7 cellular contexts compared by ENCODE assay signal in genomic region chr7:26198133-26198780, GRCh38. TPM values are rescaled to one million over a fixed set of nuclear protein-coding genes. Genes with fewer than 3 reads are reported as not detected.
A peak's percentile ranks its signal among the peaks of the same experiment; 100 is the strongest.
DNase-seq lines count a peak whose midpoint lies in the region; ATAC-seq and FAIRE-seq lines count a peak whose summit lies in the region.

No MANE protein-coding gene starts in this region.

- no peak for ATAC-seq in activated naive CD8-positive, alpha-beta T cell treated with anti-CD3 and anti-CD28 coated beads, Interleukin-2, amount 50 U/mL, for 24 hours
- no peak for ATAC-seq in HG02852 (IDR thresholded peaks at IDR 0.05; ENCODE audit: unreplicated experiment)

- peak overlapping the region; percentile 100 for H3K27ac ChIP-seq in subcutaneous abdominal adipose tissue (ENCODE audit: low read depth, low read length)

- H3K36me3 Mint-ChIP-seq in activated naive CD8-positive, alpha-beta T cell treated with anti-CD3 and anti-CD28 coated beads, Interleukin-2, amount 50 U/mL, for 24 hours (ENCODE audit: low read depth), result peaks cover 81% of the 10 kb centered on the region

- peak; percentile 74 for FAIRE-seq in islet of Langerhans (lab: Jason Lieb, UNC)

- H3K27ac Mint-ChIP-seq in activated naive CD8-positive, alpha-beta T cell treated with anti-CD3 and anti-CD28 coated beads, Interleukin-2, amount 50 U/mL, for 24 hours, result peak overlapping the region; percentile 100

- H3K36me3 ChIP-seq in ES-I3 (ENCODE audit: insufficient read depth, low read length) (peaks cover 52% of the 10 kb centered on the region), subcutaneous abdominal adipose tissue (ENCODE audit: control insufficient read depth in 5 of 5, insufficient read depth in 5 of 5, low read length in 5 of 5) (peaks cover 31 to 43% (median 42%) of the 10 kb centered on the region in 5 donors)

- H3K4me1 ChIP-seq in ES-I3 (ENCODE audit: insufficient read depth, low read length), result peaks cover 12% of the 10 kb centered on the region; the same call in 1 of the 2 replicates
- peaks cover 10 to 57% (median 50%) of the 10 kb centered on the region in 5 donors for H3K4me1 ChIP-seq in subcutaneous abdominal adipose tissue (ENCODE audit: control insufficient read depth in 5 of 5, insufficient read depth in 5 of 5, low read length in 5 of 5)

- H3K9me3 ChIP-seq in ES-I3 (ENCODE audit: control insufficient read depth, insufficient read depth, low read length) (no peaks in the 10 kb centered on the region), subcutaneous abdominal adipose tissue (ENCODE audit: control insufficient read depth in 5 of 5, low read length in 5 of 5) (no peaks in the 10 kb centered on the region)

- H3K27me3 Mint-ChIP-seq in activated naive CD8-positive, alpha-beta T cell treated with anti-CD3 and anti-CD28 coated beads, Interleukin-2, amount 50 U/mL, for 24 hours, result peaks cover 4% of the 10 kb centered on the region

- H3K27me3 ChIP-seq in subcutaneous abdominal adipose tissue (ENCODE audit: control insufficient read depth in 5 of 5, insufficient read depth in 4 of 5, low read length in 5 of 5), result no peaks in the 10 kb centered on the region

- H3K9me3 Mint-ChIP-seq in activated naive CD8-positive, alpha-beta T cell treated with anti-CD3 and anti-CD28 coated beads, Interleukin-2, amount 50 U/mL, for 24 hours, result no peaks in the 10 kb centered on the region

- H3K4me3 ChIP-seq in subcutaneous abdominal adipose tissue (ENCODE audit: low read depth in 1 of 5, low read length in 5 of 5), result peak overlapping the region; percentile 82 to 100 (median 93)

- DNase-seq in LHCN-M2 (ENCODE audit: low read depth), result peak; percentile 60
- no peak for DNase-seq in activated naive CD8-positive, alpha-beta T cell treated with anti-CD3 and anti-CD28 coated beads, Interleukin-2, amount 50 U/mL, for 24 hours
- DNase-seq in DMS153 treated with DMSO at 0.1 percent for 48 hours (lab: John Stamatoyannopoulos, UW; ENCODE audit: unreplicated experiment), result no peak

- peak overlapping the region; percentile 99 for H3K4me3 Mint-ChIP-seq in activated naive CD8-positive, alpha-beta T cell treated with anti-CD3 and anti-CD28 coated beads, Interleukin-2, amount 50 U/mL, for 24 hours

- H3K9ac ChIP-seq in ES-I3 (ENCODE audit: low read depth, low read length), result peak overlapping the region; percentile 99
- peak overlapping the region; percentile 98 to 100 (median 100) for H3K9ac ChIP-seq in subcutaneous abdominal adipose tissue (ENCODE audit: low read length in 5 of 5)

- peaks cover 53% of the 10 kb centered on the region for H3K4me1 Mint-ChIP-seq in activated naive CD8-positive, alpha-beta T cell treated with anti-CD3 and anti-CD28 coated beads, Interleukin-2, amount 50 U/mL, for 24 hours

RNA-seq across cellular contexts. Expression of gene HNRNPA2B1, which starts 2.3 kb away (rescaled TPM):
- 226 and 347 TPM in 2 replicates for total RNA-seq in LHCN-M2 (2014; rRNA removed)
- polyA plus RNA-seq in LHCN-M2 (2012), result 681 TPM

RNA-seq across cellular contexts. Expression of gene CBX3, which starts 3.3 kb away (rescaled TPM):
- total RNA-seq in LHCN-M2 (2014; rRNA removed), result 259 and 289 TPM in 2 replicates
- polyA plus RNA-seq in LHCN-M2 (2012), result 108 TPM

RNA-seq across cellular contexts. Expression of gene NFE2L3, which starts 46.3 kb away (rescaled TPM):
- total RNA-seq in LHCN-M2 (2014; rRNA removed), result 1.6 and 2.6 TPM in 2 replicates
- polyA plus RNA-seq in LHCN-M2 (2012), result 2.9 TPM
